ENCODE assay signal across 8 cellular contexts in the genomic region with DNA sequence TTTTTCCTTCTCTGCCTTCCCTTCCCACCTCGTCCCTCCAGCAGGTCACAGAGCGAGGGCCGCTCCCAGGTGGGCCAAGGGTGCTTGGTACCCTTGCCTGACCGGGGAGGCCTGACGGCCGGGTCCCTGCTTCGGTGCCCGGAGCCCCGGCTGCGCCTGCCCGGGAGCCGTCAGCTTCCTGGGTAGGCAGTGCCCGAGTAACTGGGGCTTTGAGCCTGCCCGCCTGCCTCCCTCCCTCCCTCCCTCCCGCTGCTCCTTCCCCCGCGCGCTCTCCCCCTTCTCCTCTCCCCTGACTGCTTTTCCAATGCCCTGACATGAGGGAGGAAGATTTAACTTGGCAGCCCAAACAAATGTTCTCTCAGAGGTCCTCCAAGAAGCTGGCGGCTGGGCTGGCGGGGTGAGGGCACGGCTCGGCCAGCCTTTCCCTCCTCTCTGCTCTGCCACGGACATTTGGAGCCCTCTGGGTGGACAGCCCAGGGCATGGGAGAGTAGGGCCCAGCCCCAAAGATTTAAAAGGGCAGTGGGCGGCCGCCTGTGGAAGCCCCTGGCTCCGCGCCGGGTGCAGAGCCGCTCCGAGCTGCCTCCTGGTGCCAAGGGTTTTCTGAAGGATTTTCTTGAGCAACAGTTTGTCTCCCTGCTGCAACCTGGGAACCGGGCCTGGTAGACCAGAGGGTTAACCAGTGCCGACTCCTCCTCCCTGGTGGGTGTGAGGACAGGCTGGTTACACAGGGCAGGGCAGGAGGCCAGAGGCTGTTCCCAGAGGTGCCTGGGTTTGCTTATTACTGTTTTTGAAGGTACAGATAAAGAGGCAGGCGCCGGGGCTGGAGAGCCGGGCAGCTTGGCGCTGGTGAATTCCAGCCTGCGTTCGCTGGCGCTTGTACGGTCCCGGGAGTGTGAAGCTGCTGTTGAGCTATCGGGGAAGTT. TPM values are rescaled to one million over a fixed set of nuclear protein-coding genes. Genes with fewer than 3 reads are reported as not detected.
A peak's percentile ranks its signal among the peaks of the same experiment; 100 is the strongest.
DNase-seq lines count a peak whose midpoint lies in the region; ATAC-seq and TF ChIP-seq lines count a peak whose summit lies in the region.

No MANE protein-coding gene starts in this region.

- H3K27me3 ChIP-seq in DND-41 (ENCODE audit: insufficient read depth, low read length, poor library complexity), result no peaks in the 10 kb centered on the region
- H3K27me3 ChIP-seq in stomach, result no peaks in the 10 kb centered on the region

- H3K9me3 ChIP-seq in DND-41 (ENCODE audit: insufficient read depth, low read length, severe bottlenecking) (no peaks in the 10 kb centered on the region), stomach (no peaks in the 10 kb centered on the region)

- H3K9me3 Mint-ChIP-seq in endothelial cell (ENCODE audit: unreplicated experiment), result no peaks in the 10 kb centered on the region

- ATAC-seq in DND-41 (ENCODE audit: insufficient read depth, low read depth), result peak; percentile 20

- H3K4me1 ChIP-seq in DND-41 (ENCODE audit: insufficient read depth, low read length) (peaks cover 41% of the 10 kb centered on the region), stomach (peaks cover 56 to 80% (median 69%) of the 10 kb centered on the region in 4 donors)

- intact Hi-C loops in stomach (cut with DNase I; ENCODE audit: low total_unique reads), result loop anchor here (10.0 kb wide), 2 partner anchors 64 to 124 kb away; no protein-coding TSS in a partner anchor

- DNase-seq in DND-41, result peak; percentile 56
- DNase-seq in LNCaP clone FGC (ENCODE audit: low read depth), result peak; percentile 97
- DNase-seq in UCSD-AML1 (lab: John Stamatoyannopoulos, UW; ENCODE audit: unreplicated experiment), result peak; percentile 45
- DNase-seq in endothelial cell (ENCODE audit: low spot score), result peak; percentile 37
- peak; percentile 94 for DNase-seq in medulla oblongata (ENCODE audit: extremely low spot score)
- DNase-seq in stomach, result peak; percentile 95
- DNase-seq in SW 1271 (lab: John Stamatoyannopoulos, UW), result no peak
- DNase-seq in NAMALWA (ENCODE audit: low spot score), result no peak

- WGBS in stomach, 5 donors, result 0 to 5% (median 3%) methylated on average over 17 to 42 of the region's 42 CpGs

- TF ChIP-seq POLR2A in stomach (IDR thresholded peaks at IDR 0.05), result peak in 2 of 4 donors; percentile 7 to 50

- no peak for TF ChIP-seq CTCF in DND-41 (IDR thresholded peaks at IDR 0.05; ENCODE audit: borderline replicate concordance, extremely low read depth, low read length, poor library complexity, severe bottlenecking)
- 0 out of 2 replicates have a peak, but pooled peaks have one; percentile 4 for TF ChIP-seq CTCF in LNCaP clone FGC (IDR thresholded peaks at IDR 0.05; ENCODE audit: control insufficient read depth, extremely low read depth, insufficient read depth)
- no peak for TF ChIP-seq CTCF in endothelial cell (IDR thresholded peaks at IDR 0.05; ENCODE audit: unreplicated experiment)
- no peak for TF ChIP-seq CTCF in stomach (IDR thresholded peaks at IDR 0.05)

- peaks cover 53% of the 10 kb centered on the region for H4K20me1 ChIP-seq in DND-41 (ENCODE audit: insufficient read depth, low read length)

- H3K4me3 ChIP-seq in DND-41 (ENCODE audit: low read depth in 1 of 2, low read length in 2 of 2) (peak overlapping the region; percentile 35 to 74; a peak in 3 of 4 replicates), LNCaP clone FGC (ENCODE audit: low read depth, low read length) (peak overlapping the region; percentile 99), stomach (peak overlapping the region; percentile 80 to 93 (median 90))

- peaks cover 41% of the 10 kb centered on the region for H3K4me1 Mint-ChIP-seq in endothelial cell (ENCODE audit: unreplicated experiment)

- peak overlapping the region; percentile 61 for H3K9ac ChIP-seq in DND-41 (ENCODE audit: low read depth, low read length)

- H3K79me2 ChIP-seq in DND-41 (ENCODE audit: insufficient read depth, low read length), result peaks cover 65% of the 10 kb centered on the region

- peaks cover 3% of the 10 kb centered on the region for H3K36me3 Mint-ChIP-seq in endothelial cell (ENCODE audit: low read depth, unreplicated experiment)

- no peak overlapping the region; the same call in 1 of the 2 replicates for H2AFZ ChIP-seq in DND-41 (ENCODE audit: low read depth, low read length)

- H3K27ac ChIP-seq in DND-41 (ENCODE audit: low read length) (peak overlapping the region; percentile 64), stomach (peak overlapping the region; percentile 95 to 99 (median 98))

- H3K27me3 Mint-ChIP-seq in endothelial cell (ENCODE audit: unreplicated experiment), result peaks cover 6% of the 10 kb centered on the region

- H3K27ac Mint-ChIP-seq in endothelial cell (ENCODE audit: unreplicated experiment), result no peak overlapping the region

- no peak for TF ChIP-seq EP300 in stomach (IDR thresholded peaks at IDR 0.05)

- peak overlapping the region; percentile 81 for H3K4me2 ChIP-seq in DND-41 (ENCODE audit: insufficient read depth, low read length)

- H3K36me3 ChIP-seq in DND-41 (ENCODE audit: insufficient read depth, low read length) (no peaks in the 10 kb centered on the region), stomach (no peaks in the 10 kb centered on the region)

- H3K4me3 Mint-ChIP-seq in endothelial cell (ENCODE audit: unreplicated experiment), result peak overlapping the region; percentile 89

RNA-seq across cellular contexts. Expression of a gene that starts 2.1 kb away (rescaled TPM):
- total RNA-seq in endothelial cell (ENCODE audit: unreplicated experiment) (102 TPM), stomach (100 to 1,000 TPM in 1 of 5 donors, 10 to 100 TPM in 4; 25.9 to 103 (median 67.7) TPM)
- 10 to 100 TPM; 17.7 to 20.2 (median 18.2) TPM for polyA plus RNA-seq in stomach

Comparison
In these comparisons a context has a peak if more than half of its experiments do, and no peak if none do; other contexts are left out.
1. DNase-seq: peak in DND-41 (single experiment), LNCaP clone FGC (single experiment), UCSD-AML1 (single experiment), endothelial cell (single experiment), medulla oblongata (single experiment) and stomach (single experiment); none in SW 1271 (0 of 2) and NAMALWA (single experiment).
2. Peak in every context shown above with its lines, with median percentiles within 50 percentile points of each other: H3K4me3 ChIP-seq.